ENCODE assay signal across 1 cellular context in genomic region chr4:6183740-6184139, GRCh38.
TF ChIP-seq lines count a peak whose summit lies in the region.

No MANE protein-coding gene starts in this region.

TF ChIP-seq in GM12878, 131 proteins besides CTCF, POLR2A, EP300 and RAD21 (continued from another document and continues in another):
- TF ChIP-seq, protein P1, sequence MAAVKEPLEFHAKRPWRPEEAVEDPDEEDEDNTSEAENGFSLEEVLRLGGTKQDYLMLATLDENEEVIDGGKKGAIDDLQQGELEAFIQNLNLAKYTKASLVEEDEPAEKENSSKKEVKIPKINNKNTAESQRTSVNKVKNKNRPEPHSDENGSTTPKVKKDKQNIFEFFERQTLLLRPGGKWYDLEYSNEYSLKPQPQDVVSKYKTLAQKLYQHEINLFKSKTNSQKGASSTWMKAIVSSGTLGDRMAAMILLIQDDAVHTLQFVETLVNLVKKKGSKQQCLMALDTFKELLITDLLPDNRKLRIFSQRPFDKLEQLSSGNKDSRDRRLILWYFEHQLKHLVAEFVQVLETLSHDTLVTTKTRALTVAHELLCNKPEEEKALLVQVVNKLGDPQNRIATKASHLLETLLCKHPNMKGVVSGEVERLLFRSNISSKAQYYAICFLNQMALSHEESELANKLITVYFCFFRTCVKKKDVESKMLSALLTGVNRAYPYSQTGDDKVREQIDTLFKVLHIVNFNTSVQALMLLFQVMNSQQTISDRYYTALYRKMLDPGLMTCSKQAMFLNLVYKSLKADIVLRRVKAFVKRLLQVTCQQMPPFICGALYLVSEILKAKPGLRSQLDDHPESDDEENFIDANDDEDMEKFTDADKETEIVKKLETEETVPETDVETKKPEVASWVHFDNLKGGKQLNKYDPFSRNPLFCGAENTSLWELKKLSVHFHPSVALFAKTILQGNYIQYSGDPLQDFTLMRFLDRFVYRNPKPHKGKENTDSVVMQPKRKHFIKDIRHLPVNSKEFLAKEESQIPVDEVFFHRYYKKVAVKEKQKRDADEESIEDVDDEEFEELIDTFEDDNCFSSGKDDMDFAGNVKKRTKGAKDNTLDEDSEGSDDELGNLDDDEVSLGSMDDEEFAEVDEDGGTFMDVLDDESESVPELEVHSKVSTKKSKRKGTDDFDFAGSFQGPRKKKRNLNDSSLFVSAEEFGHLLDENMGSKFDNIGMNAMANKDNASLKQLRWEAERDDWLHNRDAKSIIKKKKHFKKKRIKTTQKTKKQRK (IDR thresholded peaks at IDR 0.05; ENCODE audit: low read depth, low read length): no peak
- TF ChIP-seq RELA (IDR thresholded peaks at IDR 0.05; ENCODE audit: borderline replicate concordance, partially characterized antibody) (no peak), CUX1 (IDR thresholded peaks at IDR 0.05; ENCODE audit: insufficient replicate concordance, low read depth, low read length) (peak; percentile 66), HDAC2 (IDR thresholded peaks at IDR 0.05) (no peak), SREBF1 (IDR thresholded peaks at IDR 0.05; ENCODE audit: low read length) (no peak), HDAC6 (IDR thresholded peaks at IDR 0.05; ENCODE audit: unreplicated experiment) (no peak), TCF12 (IDR thresholded peaks at IDR 0.05; ENCODE audit: low read depth, low read length) (peak; percentile 94), ZNF592 (IDR thresholded peaks at IDR 0.05) (no peak), ZBTB40 (IDR thresholded peaks at IDR 0.05; ENCODE audit: borderline replicate concordance) (no peak), LARP7 (IDR thresholded peaks at IDR 0.05) (no peak), GABPA (IDR thresholded peaks at IDR 0.05; ENCODE audit: low read depth) (no peak), ZNF687 (IDR thresholded peaks at IDR 0.05) (no peak), MEF2B (IDR thresholded peaks at IDR 0.05; ENCODE audit: partially characterized antibody, poor library complexity, severe bottlenecking) (peak; percentile 87), STAT1 (conservative IDR thresholded peaks at IDR 0.05) (no peak), NFYA (IDR thresholded peaks at IDR 0.05; ENCODE audit: borderline replicate concordance, low read depth, low read length) (no peak), NKRF (conservative IDR thresholded peaks at IDR 0.05) (no peak), YBX1 (IDR thresholded peaks at IDR 0.05) (no peak), RB1 (IDR thresholded peaks at IDR 0.05; ENCODE audit: borderline replicate concordance) (no peak), EED (IDR thresholded peaks at IDR 0.05; ENCODE audit: low read depth) (peak; percentile 41), CHD1 (IDR thresholded peaks at IDR 0.05; ENCODE audit: low read depth, low read length) (no peak)
- TF ChIP-seq, protein P2, sequence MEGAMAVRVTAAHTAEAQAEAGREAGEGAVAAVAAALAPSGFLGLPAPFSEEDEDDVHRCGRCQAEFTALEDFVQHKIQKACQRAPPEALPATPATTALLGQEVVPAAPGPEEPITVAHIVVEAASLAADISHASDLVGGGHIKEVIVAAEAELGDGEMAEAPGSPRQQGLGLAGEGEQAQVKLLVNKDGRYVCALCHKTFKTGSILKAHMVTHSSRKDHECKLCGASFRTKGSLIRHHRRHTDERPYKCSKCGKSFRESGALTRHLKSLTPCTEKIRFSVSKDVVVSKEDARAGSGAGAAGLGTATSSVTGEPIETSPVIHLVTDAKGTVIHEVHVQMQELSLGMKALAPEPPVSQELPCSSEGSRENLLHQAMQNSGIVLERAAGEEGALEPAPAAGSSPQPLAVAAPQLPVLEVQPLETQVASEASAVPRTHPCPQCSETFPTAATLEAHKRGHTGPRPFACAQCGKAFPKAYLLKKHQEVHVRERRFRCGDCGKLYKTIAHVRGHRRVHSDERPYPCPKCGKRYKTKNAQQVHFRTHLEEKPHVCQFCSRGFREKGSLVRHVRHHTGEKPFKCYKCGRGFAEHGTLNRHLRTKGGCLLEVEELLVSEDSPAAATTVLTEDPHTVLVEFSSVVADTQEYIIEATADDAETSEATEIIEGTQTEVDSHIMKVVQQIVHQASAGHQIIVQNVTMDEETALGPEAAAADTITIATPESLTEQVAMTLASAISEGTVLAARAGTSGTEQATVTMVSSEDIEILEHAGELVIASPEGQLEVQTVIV (IDR thresholded peaks at IDR 0.05; ENCODE audit: borderline replicate concordance, partially characterized antibody): no peak
- TF ChIP-seq, protein P3, sequence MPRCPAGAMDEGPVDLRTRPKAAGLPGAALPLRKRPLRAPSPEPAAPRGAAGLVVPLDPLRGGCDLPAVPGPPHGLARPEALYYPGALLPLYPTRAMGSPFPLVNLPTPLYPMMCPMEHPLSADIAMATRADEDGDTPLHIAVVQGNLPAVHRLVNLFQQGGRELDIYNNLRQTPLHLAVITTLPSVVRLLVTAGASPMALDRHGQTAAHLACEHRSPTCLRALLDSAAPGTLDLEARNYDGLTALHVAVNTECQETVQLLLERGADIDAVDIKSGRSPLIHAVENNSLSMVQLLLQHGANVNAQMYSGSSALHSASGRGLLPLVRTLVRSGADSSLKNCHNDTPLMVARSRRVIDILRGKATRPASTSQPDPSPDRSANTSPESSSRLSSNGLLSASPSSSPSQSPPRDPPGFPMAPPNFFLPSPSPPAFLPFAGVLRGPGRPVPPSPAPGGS (IDR thresholded peaks at IDR 0.05; ENCODE audit: borderline replicate concordance, insufficient read depth, low read depth, low read length, poor library complexity, severe bottlenecking): peak; percentile 47
